In the genomic region with DNA sequence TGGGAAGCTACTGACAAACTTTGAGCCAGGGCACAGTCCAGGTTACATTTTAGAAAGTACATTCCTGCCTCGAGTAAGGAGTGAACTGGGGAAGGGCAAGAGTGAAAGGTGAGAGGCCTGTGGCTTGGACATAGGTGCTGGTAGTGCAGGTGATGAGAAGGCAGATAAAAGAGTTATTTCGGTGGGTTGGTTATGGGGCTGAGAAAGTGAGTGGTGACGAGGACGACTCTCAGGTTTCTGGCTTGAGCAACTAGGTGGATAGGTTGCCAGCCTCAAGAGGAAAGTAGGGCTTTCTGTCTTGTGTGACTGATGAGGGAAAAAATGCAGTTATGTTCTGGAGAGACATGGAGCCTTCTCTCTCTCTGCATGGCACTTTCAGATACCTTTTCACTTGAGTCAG, we compare ENCODE assay signal across 3 cellular contexts.
TF ChIP-seq lines count a peak whose summit lies in the region.

No MANE protein-coding gene starts in this region.

TF ChIP-seq in HEK293, 187 proteins besides CTCF, POLR2A, EP300 and RAD21:
- TF ChIP-seq PRDM1 (tag by site-specific recombination; IDR thresholded peaks at IDR 0.05) (peak; percentile 87), IKZF3 (tag by site-specific recombination; IDR thresholded peaks at IDR 0.05) (no peak)

TF ChIP-seq in HepG2, 621 proteins besides CTCF, POLR2A, EP300 and RAD21:
- TF ChIP-seq ETS1 (CRISPR knock-in tag; IDR thresholded peaks at IDR 0.05) (no peak), RBFOX2 (IDR thresholded peaks at IDR 0.05; ENCODE audit: low read depth, low read length) (0 out of 2 replicates have a peak, but pooled peaks have one; percentile 22), SSRP1 (CRISPR knock-in tag; IDR thresholded peaks at IDR 0.05) (no peak)

TF ChIP-seq in WTC11, 78 proteins besides CTCF, POLR2A, EP300 and RAD21:
- no peak for TF ChIP-seq HMGA2 (CRISPR knock-in tag; IDR thresholded peaks at IDR 0.05)
- no peak for TF ChIP-seq GABPB1 (CRISPR knock-in tag; IDR thresholded peaks at IDR 0.05)
- TF ChIP-seq FOXJ3 (CRISPR knock-in tag; IDR thresholded peaks at IDR 0.05; ENCODE audit: borderline replicate concordance): no peak
- no peak for TF ChIP-seq JUN (CRISPR knock-in tag; IDR thresholded peaks at IDR 0.05)
- TF ChIP-seq ZNF263 (CRISPR knock-in tag; IDR thresholded peaks at IDR 0.05; ENCODE audit: low read depth): no peak
- TF ChIP-seq ZMAT4 (CRISPR knock-in tag; IDR thresholded peaks at IDR 0.05): no peak
- no peak for TF ChIP-seq TEAD1 (CRISPR knock-in tag; IDR thresholded peaks at IDR 0.05)
- TF ChIP-seq, protein P1, sequence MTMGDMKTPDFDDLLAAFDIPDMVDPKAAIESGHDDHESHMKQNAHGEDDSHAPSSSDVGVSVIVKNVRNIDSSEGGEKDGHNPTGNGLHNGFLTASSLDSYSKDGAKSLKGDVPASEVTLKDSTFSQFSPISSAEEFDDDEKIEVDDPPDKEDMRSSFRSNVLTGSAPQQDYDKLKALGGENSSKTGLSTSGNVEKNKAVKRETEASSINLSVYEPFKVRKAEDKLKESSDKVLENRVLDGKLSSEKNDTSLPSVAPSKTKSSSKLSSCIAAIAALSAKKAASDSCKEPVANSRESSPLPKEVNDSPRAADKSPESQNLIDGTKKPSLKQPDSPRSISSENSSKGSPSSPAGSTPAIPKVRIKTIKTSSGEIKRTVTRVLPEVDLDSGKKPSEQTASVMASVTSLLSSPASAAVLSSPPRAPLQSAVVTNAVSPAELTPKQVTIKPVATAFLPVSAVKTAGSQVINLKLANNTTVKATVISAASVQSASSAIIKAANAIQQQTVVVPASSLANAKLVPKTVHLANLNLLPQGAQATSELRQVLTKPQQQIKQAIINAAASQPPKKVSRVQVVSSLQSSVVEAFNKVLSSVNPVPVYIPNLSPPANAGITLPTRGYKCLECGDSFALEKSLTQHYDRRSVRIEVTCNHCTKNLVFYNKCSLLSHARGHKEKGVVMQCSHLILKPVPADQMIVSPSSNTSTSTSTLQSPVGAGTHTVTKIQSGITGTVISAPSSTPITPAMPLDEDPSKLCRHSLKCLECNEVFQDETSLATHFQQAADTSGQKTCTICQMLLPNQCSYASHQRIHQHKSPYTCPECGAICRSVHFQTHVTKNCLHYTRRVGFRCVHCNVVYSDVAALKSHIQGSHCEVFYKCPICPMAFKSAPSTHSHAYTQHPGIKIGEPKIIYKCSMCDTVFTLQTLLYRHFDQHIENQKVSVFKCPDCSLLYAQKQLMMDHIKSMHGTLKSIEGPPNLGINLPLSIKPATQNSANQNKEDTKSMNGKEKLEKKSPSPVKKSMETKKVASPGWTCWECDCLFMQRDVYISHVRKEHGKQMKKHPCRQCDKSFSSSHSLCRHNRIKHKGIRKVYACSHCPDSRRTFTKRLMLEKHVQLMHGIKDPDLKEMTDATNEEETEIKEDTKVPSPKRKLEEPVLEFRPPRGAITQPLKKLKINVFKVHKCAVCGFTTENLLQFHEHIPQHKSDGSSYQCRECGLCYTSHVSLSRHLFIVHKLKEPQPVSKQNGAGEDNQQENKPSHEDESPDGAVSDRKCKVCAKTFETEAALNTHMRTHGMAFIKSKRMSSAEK (CRISPR knock-in tag; IDR thresholded peaks at IDR 0.05; ENCODE audit: borderline replicate concordance): no peak
- no peak for TF ChIP-seq CREM (CRISPR knock-in tag; IDR thresholded peaks at IDR 0.05)
- TF ChIP-seq, protein P2, sequence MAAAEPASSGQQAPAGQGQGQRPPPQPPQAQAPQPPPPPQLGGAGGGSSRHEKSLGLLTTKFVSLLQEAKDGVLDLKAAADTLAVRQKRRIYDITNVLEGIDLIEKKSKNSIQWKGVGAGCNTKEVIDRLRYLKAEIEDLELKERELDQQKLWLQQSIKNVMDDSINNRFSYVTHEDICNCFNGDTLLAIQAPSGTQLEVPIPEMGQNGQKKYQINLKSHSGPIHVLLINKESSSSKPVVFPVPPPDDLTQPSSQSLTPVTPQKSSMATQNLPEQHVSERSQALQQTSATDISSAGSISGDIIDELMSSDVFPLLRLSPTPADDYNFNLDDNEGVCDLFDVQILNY (CRISPR knock-in tag; IDR thresholded peaks at IDR 0.05): no peak
- no peak for TF ChIP-seq HMGXB4 (CRISPR knock-in tag; IDR thresholded peaks at IDR 0.05)
- TF ChIP-seq NFATC4 (CRISPR knock-in tag; IDR thresholded peaks at IDR 0.05): no peak
- TF ChIP-seq, protein P3, sequence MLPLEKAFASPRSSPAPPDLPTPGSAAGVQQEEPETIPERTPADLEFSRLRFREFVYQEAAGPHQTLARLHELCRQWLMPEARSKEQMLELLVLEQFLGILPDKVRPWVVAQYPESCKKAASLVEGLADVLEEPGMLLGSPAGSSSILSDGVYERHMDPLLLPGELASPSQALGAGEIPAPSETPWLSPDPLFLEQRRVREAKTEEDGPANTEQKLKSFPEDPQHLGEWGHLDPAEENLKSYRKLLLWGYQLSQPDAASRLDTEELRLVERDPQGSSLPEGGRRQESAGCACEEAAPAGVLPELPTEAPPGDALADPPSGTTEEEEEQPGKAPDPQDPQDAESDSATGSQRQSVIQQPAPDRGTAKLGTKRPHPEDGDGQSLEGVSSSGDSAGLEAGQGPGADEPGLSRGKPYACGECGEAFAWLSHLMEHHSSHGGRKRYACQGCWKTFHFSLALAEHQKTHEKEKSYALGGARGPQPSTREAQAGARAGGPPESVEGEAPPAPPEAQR (CRISPR knock-in tag; IDR thresholded peaks at IDR 0.05): no peak
- no peak for TF ChIP-seq FOXP1 (CRISPR knock-in tag; IDR thresholded peaks at IDR 0.05; ENCODE audit: borderline replicate concordance)
- no peak for TF ChIP-seq GTF2I (CRISPR knock-in tag; conservative IDR thresholded peaks at IDR 0.05)
- no peak for TF ChIP-seq ATF1 (CRISPR knock-in tag; IDR thresholded peaks at IDR 0.05)
